In the genomic region with DNA sequence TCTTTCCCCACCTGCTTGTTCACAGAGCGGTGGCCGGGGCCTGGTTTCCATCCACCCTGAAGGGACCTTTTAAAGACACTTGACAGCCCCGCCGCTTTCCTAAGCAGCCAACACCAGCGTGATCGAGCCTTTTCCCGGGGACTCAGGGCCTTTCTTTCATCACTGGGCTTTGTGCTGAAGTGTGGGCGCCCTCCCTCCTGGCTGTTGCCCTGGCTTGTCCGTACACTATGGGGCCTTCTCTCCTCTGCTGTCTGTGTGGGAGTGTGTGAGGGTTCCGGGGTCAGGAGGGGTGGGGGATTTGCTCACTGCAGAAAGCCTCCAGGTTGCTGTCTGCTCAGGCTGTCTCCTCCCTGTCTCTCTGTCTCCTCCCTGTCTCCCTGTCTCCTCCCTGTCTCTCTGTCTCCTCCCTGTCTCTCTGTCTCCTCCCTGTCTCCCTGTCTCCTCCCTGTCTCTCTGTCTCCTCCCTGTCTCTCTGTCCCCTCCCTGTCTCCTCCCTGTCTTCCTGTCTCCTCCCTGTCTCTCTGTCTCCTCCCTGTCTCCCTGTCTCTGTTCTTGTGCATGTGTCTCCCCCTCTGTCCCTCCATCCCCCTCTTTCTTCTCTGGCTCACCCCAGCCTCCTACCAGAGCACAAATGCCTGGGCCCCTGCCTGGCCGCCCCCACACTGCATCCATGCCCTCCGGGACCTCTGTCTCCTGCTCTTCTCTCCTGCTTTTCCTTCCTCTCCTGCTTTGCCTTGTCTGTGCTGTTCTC, we compare ENCODE assay signal across 13 cellular contexts.
A peak's percentile ranks its signal among the peaks of the same experiment; 100 is the strongest.
DNase-seq lines count a peak whose midpoint lies in the region; ATAC-seq, FAIRE-seq and TF ChIP-seq lines count a peak whose summit lies in the region.
"Had no signal": no experiment of that assay in that cellular context is flagged by ENCODE, and none has a peak within 500 bp of the region (broad histone marks: within the 10 kb centered on the region; RNA-seq: fewer than 3 reads in every experiment).

No MANE protein-coding gene starts in this region.

- intact Hi-C loops in mammary epithelial cell (cut with micrococcal nuclease) (no loop called here), kidney (cut with DNase I) (loop anchor here (10.0 kb wide), 1 partner anchor 77 kb away; no protein-coding TSS in a partner anchor)

- H3K27me3 ChIP-seq in mammary epithelial cell (ENCODE audit: insufficient read depth, low read length): no peaks in the 10 kb centered on the region
- no peaks in the 10 kb centered on the region for H3K27me3 ChIP-seq in upper lobe of left lung
- H3K27me3 ChIP-seq in endodermal cell (ENCODE audit: control insufficient read depth, insufficient read depth, low read length, poor library complexity, severe bottlenecking): no peaks in the 10 kb centered on the region
- H3K27me3 ChIP-seq: gastrocnemius medialis had no signal

- no peak overlapping the region for H3K4me3 Mint-ChIP-seq in endodermal cell

- dilution Hi-C loops in mammary epithelial cell (cut with HindIII; ENCODE audit: low sequenced_read_pairs): no loop called here

- H3K9me3 ChIP-seq in mammary epithelial cell (replicated peaks; ENCODE audit: insufficient read depth, low read length) (no peaks in the 10 kb centered on the region), kidney (ENCODE audit: control insufficient read depth in 1 of 2, low read length in 2 of 2) (no peaks in the 10 kb centered on the region), upper lobe of left lung (no peaks in the 10 kb centered on the region), endodermal cell (ENCODE audit: control insufficient read depth, low read length) (no peaks in the 10 kb centered on the region)
- H3K9me3 ChIP-seq: gastrocnemius medialis had no signal

- DNase-seq in HK-2 (ENCODE audit: unreplicated experiment) (peak; percentile 3), mammary epithelial cell (peak; percentile 47), kidney (peak; percentile 44), upper lobe of left lung (no peak), DMS 273 (lab: John Stamatoyannopoulos, UW; ENCODE audit: unreplicated experiment) (no peak), endodermal cell (no peak)
- DNase-seq: activated T-cell treated with anti-CD3 and anti-CD28 coated beads, Interleukin-2, amount 50 U/mL, for 48 hours; DMS53; gastrocnemius medialis; Karpas-422; NCI-H2171 treated with DMSO at 0.1 percent for 48 hours had no signal

- peak overlapping the region; percentile 86 for H2AFZ ChIP-seq in mammary epithelial cell (ENCODE audit: low read depth, low read length)

- in situ Hi-C loops in mammary epithelial cell (cut with MboI; ENCODE audit: low sequenced_read_pairs in 2 of 2): no loop called here

- no peaks in the 10 kb centered on the region for H4K20me1 ChIP-seq in mammary epithelial cell (ENCODE audit: insufficient read depth, low read length)

- ATAC-seq in upper lobe of left lung (ENCODE audit: low FRiP score in 2 of 2): peak; percentile 25 to 32
- ATAC-seq in HG03354 (IDR thresholded peaks at IDR 0.05; ENCODE audit: poor library complexity, severe bottlenecking, unreplicated experiment): no peak
- ATAC-seq: gastrocnemius medialis had no signal

- TF ChIP-seq EP300 in upper lobe of left lung (IDR thresholded peaks at IDR 0.05): no peak

- no peak for TF ChIP-seq POLR2A in upper lobe of left lung (IDR thresholded peaks at IDR 0.05)

- H3K4me2 ChIP-seq in mammary epithelial cell (ENCODE audit: insufficient read depth, low read depth, low read length): peak overlapping the region; percentile 69

- no peaks in the 10 kb centered on the region for H3K79me2 ChIP-seq in mammary epithelial cell (ENCODE audit: insufficient read depth, low read length)

- H3K9ac ChIP-seq in mammary epithelial cell (ENCODE audit: insufficient read depth, low read length): no peak overlapping the region
- H3K9ac ChIP-seq in kidney (ENCODE audit: low read length in 2 of 2): no peak overlapping the region
- no peak overlapping the region for H3K9ac ChIP-seq in endodermal cell (ENCODE audit: extremely low read depth, low read length, poor library complexity, severe bottlenecking)

- no peak for FAIRE-seq in kidney (lab: Jason Lieb, UNC)

- H3K36me3 ChIP-seq in mammary epithelial cell (ENCODE audit: insufficient read depth, low read length): no peaks in the 10 kb centered on the region
- no peaks in the 10 kb centered on the region for H3K36me3 ChIP-seq in kidney (ENCODE audit: control insufficient read depth in 1 of 2, insufficient read depth in 2 of 2, low read length in 2 of 2)
- H3K36me3 ChIP-seq in upper lobe of left lung: no peaks in the 10 kb centered on the region
- no peaks in the 10 kb centered on the region for H3K36me3 ChIP-seq in endodermal cell (ENCODE audit: control insufficient read depth, insufficient read depth, low read length)
- H3K36me3 ChIP-seq: gastrocnemius medialis had no signal

- H3K27ac Mint-ChIP-seq in endodermal cell: no peak overlapping the region

- peak overlapping the region in 1 of 3 experiments; percentile 18 for H3K4me3 ChIP-seq in mammary epithelial cell (replicated peaks in 1 of 3; ENCODE audit: insufficient read depth in 1 of 3, low read depth in 2 of 3, low read length in 3 of 3)
- no peak overlapping the region for H3K4me3 ChIP-seq in kidney (ENCODE audit: low read length in 2 of 2)
- H3K4me3 ChIP-seq in upper lobe of left lung: no peak overlapping the region
- no peak overlapping the region for H3K4me3 ChIP-seq in endodermal cell (ENCODE audit: low read length)
- H3K4me3 ChIP-seq: gastrocnemius medialis had no signal

- CTCF ChIA-PET in mammary epithelial cell (lab: Charles Lee; ENCODE audit: low non-redundant PET): no interaction called here

- H3K9me3 Mint-ChIP-seq in endodermal cell: peaks cover 6% of the 10 kb centered on the region

- H3K27ac ChIP-seq in mammary epithelial cell (ENCODE audit: insufficient read depth, low read depth, low read length) (no peak overlapping the region), kidney (ENCODE audit: low read depth in 2 of 2, low read length in 2 of 2) (no peak overlapping the region), upper lobe of left lung (peak overlapping the region in 1 of 4 donors; percentile 14), endodermal cell (ENCODE audit: low read depth, low read length) (no peak overlapping the region)
- H3K27ac ChIP-seq: gastrocnemius medialis, RWPE1 had no signal

- H3K4me1 Mint-ChIP-seq in endodermal cell: no peaks in the 10 kb centered on the region

- H3K4me1 ChIP-seq in mammary epithelial cell (ENCODE audit: insufficient read depth, low read length): peaks cover 11% of the 10 kb centered on the region
- no peaks in the 10 kb centered on the region for H3K4me1 ChIP-seq in kidney (ENCODE audit: control insufficient read depth in 1 of 2, insufficient read depth in 1 of 2, low read depth in 1 of 2, low read length in 2 of 2)
- H3K4me1 ChIP-seq in upper lobe of left lung: peaks cover 0 to 10% (median 2%) of the 10 kb centered on the region in 4 donors
- no peaks in the 10 kb centered on the region for H3K4me1 ChIP-seq in endodermal cell (ENCODE audit: control insufficient read depth, insufficient read depth, low read length)
- H3K4me1 ChIP-seq: gastrocnemius medialis had no signal

- no peaks in the 10 kb centered on the region for H3K36me3 Mint-ChIP-seq in endodermal cell (ENCODE audit: low read depth)

- WGBS in mammary epithelial cell (ENCODE audit: low coverage, missing lambda C conversion rate): 16% methylated on average over 11 of the region's 12 CpGs
- 74 to 80% methylated on average over 11 to 12 of the region's 12 CpGs for WGBS in upper lobe of left lung, 2 donors
- 76 to 85% methylated on average over 7 to 11 of the region's 12 CpGs for WGBS in endodermal cell (ENCODE audit: insufficient coverage in 1 of 2, insufficient read length in 1 of 2), 2 experiments

- peaks cover 4% of the 10 kb centered on the region for H3K27me3 Mint-ChIP-seq in endodermal cell (ENCODE audit: insufficient read depth)

- TF ChIP-seq CTCF in mammary epithelial cell (conservative IDR thresholded peaks at IDR 0.05 in 1 of 2, IDR thresholded peaks at IDR 0.05 in 1 of 2; ENCODE audit: extremely low read depth in 1 of 2, insufficient read depth in 1 of 2, low read depth in 1 of 2, low read length in 2 of 2): no peak
- TF ChIP-seq CTCF in kidney (IDR thresholded peaks at IDR 0.05; ENCODE audit: borderline replicate concordance, extremely low read depth, insufficient read depth): no peak
- TF ChIP-seq CTCF in upper lobe of left lung (IDR thresholded peaks at IDR 0.05): no peak
- TF ChIP-seq CTCF in endodermal cell (conservative IDR thresholded peaks at IDR 0.05): no peak

- BruUV-seq in mammary epithelial cell (replicated peaks; lab: Mats Ljungman, UMichigan): no TSS peak

Comparison
In these comparisons a context has a peak if more than half of its experiments do, and no peak if none do; other contexts are left out.
1. DNase-seq: peak in HK-2 (single experiment), mammary epithelial cell (single experiment) and kidney (single experiment); none in upper lobe of left lung (0 of 2), DMS 273 (single experiment) and endodermal cell (single experiment).